Comparison of ENCODE assay signal across 12 cellular contexts in genomic region chr2:127681288-127681771, GRCh38. TPM values are rescaled to one million over a fixed set of nuclear protein-coding genes. Genes with fewer than 3 reads are reported as not detected.
A peak's percentile ranks its signal among the peaks of the same experiment; 100 is the strongest.
DNase-seq lines count a peak whose midpoint lies in the region; ATAC-seq and TF ChIP-seq lines count a peak whose summit lies in the region.
"Had no signal": no experiment of that assay in that cellular context is flagged by ENCODE, and none has a peak within 500 bp of the region (broad histone marks: within the 10 kb centered on the region; RNA-seq: fewer than 3 reads in every experiment).

No MANE protein-coding gene starts in this region.

- no peaks in the 10 kb centered on the region for H3K36me3 ChIP-seq in psoas muscle (ENCODE audit: insufficient read depth in 1 of 2, low read depth in 1 of 2)
- H3K36me3 ChIP-seq in mesendoderm (ENCODE audit: control insufficient read depth, insufficient read depth, low read length): no peaks in the 10 kb centered on the region
- H3K36me3 ChIP-seq: Peyer's patch had no signal

- peak; percentile 49 for DNase-seq in AG20443 (ENCODE audit: low spot score)
- no peak for DNase-seq in WTC11 (ENCODE audit: low spot score)
- peak; percentile 66 for DNase-seq in left cardiac atrium
- peak; percentile 60 to 79 for DNase-seq in psoas muscle
- no peak for DNase-seq in natural killer cell treated with Interleukin-12 subunit alpha and Interleukin-12 subunit beta and Interleukin-15 and Interleukin-18, amount 100 ng/mL, for 72 hours (ENCODE audit: low spot score)
- DNase-seq in mesendoderm: no peak
- DNase-seq in SHP77 (lab: John Stamatoyannopoulos, UW): no peak
- DNase-seq: AML-193, NCI-H1694, Peyer's patch had no signal

- H3K4me1 ChIP-seq in psoas muscle (peaks cover 6% of the 10 kb centered on the region), mesendoderm (ENCODE audit: control insufficient read depth, low read depth, low read length) (no peaks in the 10 kb centered on the region)

- no peak overlapping the region for H3K4me2 ChIP-seq in mesendoderm (ENCODE audit: low read length)

- no peaks in the 10 kb centered on the region for H3K79me2 ChIP-seq in mesendoderm (ENCODE audit: control insufficient read depth, insufficient read depth, low read length)

- POLR2A ChIA-PET in WTC11 (lab: Charles Lee): no interaction called here

- no peak overlapping the region for H2BK5ac ChIP-seq in mesendoderm (ENCODE audit: low read length)

- no peak overlapping the region for H3K18ac ChIP-seq in mesendoderm (ENCODE audit: low read length)

- no peaks in the 10 kb centered on the region for H3K4me1 Mint-ChIP-seq in WTC11
- H3K4me1 Mint-ChIP-seq in natural killer cell treated with Interleukin-12 subunit alpha and Interleukin-12 subunit beta and Interleukin-15 and Interleukin-18, amount 100 ng/mL, for 72 hours (ENCODE audit: low read depth in 2 of 2): no peaks in the 10 kb centered on the region
- H3K4me1 Mint-ChIP-seq: central memory CD8-positive, alpha-beta T cell had no signal

- no peak for TF ChIP-seq CTCF in WTC11 (IDR thresholded peaks at IDR 0.05)
- no peak for TF ChIP-seq CTCF in psoas muscle (IDR thresholded peaks at IDR 0.05)

- H3K9me3 ChIP-seq in psoas muscle: no peaks in the 10 kb centered on the region
- H3K9me3 ChIP-seq: Peyer's patch had no signal

- no peak overlapping the region for H3K9ac ChIP-seq in mesendoderm (ENCODE audit: low read length)

- WGBS in psoas muscle, 3 donors: 7 to 9% (median 9%) methylated on average over 23 to 24 of the region's 24 CpGs
- WGBS in mesendoderm (ENCODE audit: extremely low coverage, insufficient coverage, low lambda C conversion rate): no CpG with 5 or more reads among the region's 24 CpGs

- no peak overlapping the region for H3K56ac ChIP-seq in mesendoderm (ENCODE audit: low read length)

- no peaks in the 10 kb centered on the region for H3K36me3 Mint-ChIP-seq in WTC11
- H3K36me3 Mint-ChIP-seq in natural killer cell treated with Interleukin-12 subunit alpha and Interleukin-12 subunit beta and Interleukin-15 and Interleukin-18, amount 100 ng/mL, for 72 hours: no peaks in the 10 kb centered on the region

- no peaks in the 10 kb centered on the region for H3K79me1 ChIP-seq in mesendoderm (ENCODE audit: low read length)

- CTCF ChIA-PET in WTC11 (lab: Charles Lee): interaction anchor here (2.1 to 2.2 kb wide), 2 partner anchors 15 to 31 kb away, joined by 10 to 11 read pairs; no protein-coding TSS in a partner anchor

- no peaks in the 10 kb centered on the region for H3K27me3 ChIP-seq in psoas muscle (ENCODE audit: insufficient read depth in 3 of 3, low read length in 2 of 3)
- H3K27me3 ChIP-seq in mesendoderm (ENCODE audit: insufficient read depth, low read length, poor library complexity): no peaks in the 10 kb centered on the region
- H3K27me3 ChIP-seq: Peyer's patch had no signal

- H2BK120ac ChIP-seq in mesendoderm (ENCODE audit: low read depth, low read length): no peak overlapping the region

- ATAC-seq in WTC11 (peak; percentile 55), left cardiac atrium (peak; percentile 49 to 56), psoas muscle (peak; percentile 78 to 87 (median 85)), GM18868 (IDR thresholded peaks at IDR 0.05; ENCODE audit: unreplicated experiment) (no peak)
- no peak for ATAC-seq in natural killer cell treated with Interleukin-12 subunit alpha and Interleukin-12 subunit beta and Interleukin-15 and Interleukin-18, amount 100 ng/mL, for 72 hours

- no peak overlapping the region for H3K4me3 Mint-ChIP-seq in WTC11
- no peak overlapping the region for H3K4me3 Mint-ChIP-seq in natural killer cell treated with Interleukin-12 subunit alpha and Interleukin-12 subunit beta and Interleukin-15 and Interleukin-18, amount 100 ng/mL, for 72 hours
- H3K4me3 Mint-ChIP-seq: central memory CD8-positive, alpha-beta T cell had no signal

- no peak overlapping the region for H4K8ac ChIP-seq in mesendoderm (ENCODE audit: low read depth, low read length)

- peak overlapping the region; percentile 59 for H3K4me3 ChIP-seq in psoas muscle
- no peak overlapping the region for H3K4me3 ChIP-seq in mesendoderm (ENCODE audit: low read length)

- H3K23ac ChIP-seq in mesendoderm (ENCODE audit: low read length): no peak overlapping the region

- no peak overlapping the region for H2AK5ac ChIP-seq in mesendoderm (ENCODE audit: low read length)

- peaks cover 24% of the 10 kb centered on the region for H3K27me3 Mint-ChIP-seq in WTC11 (ENCODE audit: low read depth)
- H3K27me3 Mint-ChIP-seq in natural killer cell treated with Interleukin-12 subunit alpha and Interleukin-12 subunit beta and Interleukin-15 and Interleukin-18, amount 100 ng/mL, for 72 hours: peaks cover 35 to 41% of the 10 kb centered on the region in 2 donors

- H3K4ac ChIP-seq in mesendoderm (ENCODE audit: low read depth, low read length): no peak overlapping the region

- no peak overlapping the region for H4K5ac ChIP-seq in mesendoderm (ENCODE audit: low read length)

- no peak overlapping the region for H2BK15ac ChIP-seq in mesendoderm (replicated peaks; ENCODE audit: low read depth)

- intact Hi-C loops in left cardiac atrium (cut with DNase I) (no loop called here), psoas muscle (cut with DNase I) (no loop called here)

- H3K27ac Mint-ChIP-seq in WTC11: no peak overlapping the region
- H3K27ac Mint-ChIP-seq in natural killer cell treated with Interleukin-12 subunit alpha and Interleukin-12 subunit beta and Interleukin-15 and Interleukin-18, amount 100 ng/mL, for 72 hours: no peak overlapping the region

- H3K9me3 Mint-ChIP-seq in WTC11: no peaks in the 10 kb centered on the region
- H3K9me3 Mint-ChIP-seq in natural killer cell treated with Interleukin-12 subunit alpha and Interleukin-12 subunit beta and Interleukin-15 and Interleukin-18, amount 100 ng/mL, for 72 hours: no peaks in the 10 kb centered on the region
- H3K9me3 Mint-ChIP-seq: central memory CD8-positive, alpha-beta T cell had no signal

- H3K27ac ChIP-seq in psoas muscle (peak overlapping the region; percentile 13), mesendoderm (ENCODE audit: low read depth, low read length) (no peak overlapping the region)

TF ChIP-seq in WTC11, 78 proteins besides CTCF, POLR2A, EP300 and RAD21 (continues in another document):
- TF ChIP-seq, protein P1, sequence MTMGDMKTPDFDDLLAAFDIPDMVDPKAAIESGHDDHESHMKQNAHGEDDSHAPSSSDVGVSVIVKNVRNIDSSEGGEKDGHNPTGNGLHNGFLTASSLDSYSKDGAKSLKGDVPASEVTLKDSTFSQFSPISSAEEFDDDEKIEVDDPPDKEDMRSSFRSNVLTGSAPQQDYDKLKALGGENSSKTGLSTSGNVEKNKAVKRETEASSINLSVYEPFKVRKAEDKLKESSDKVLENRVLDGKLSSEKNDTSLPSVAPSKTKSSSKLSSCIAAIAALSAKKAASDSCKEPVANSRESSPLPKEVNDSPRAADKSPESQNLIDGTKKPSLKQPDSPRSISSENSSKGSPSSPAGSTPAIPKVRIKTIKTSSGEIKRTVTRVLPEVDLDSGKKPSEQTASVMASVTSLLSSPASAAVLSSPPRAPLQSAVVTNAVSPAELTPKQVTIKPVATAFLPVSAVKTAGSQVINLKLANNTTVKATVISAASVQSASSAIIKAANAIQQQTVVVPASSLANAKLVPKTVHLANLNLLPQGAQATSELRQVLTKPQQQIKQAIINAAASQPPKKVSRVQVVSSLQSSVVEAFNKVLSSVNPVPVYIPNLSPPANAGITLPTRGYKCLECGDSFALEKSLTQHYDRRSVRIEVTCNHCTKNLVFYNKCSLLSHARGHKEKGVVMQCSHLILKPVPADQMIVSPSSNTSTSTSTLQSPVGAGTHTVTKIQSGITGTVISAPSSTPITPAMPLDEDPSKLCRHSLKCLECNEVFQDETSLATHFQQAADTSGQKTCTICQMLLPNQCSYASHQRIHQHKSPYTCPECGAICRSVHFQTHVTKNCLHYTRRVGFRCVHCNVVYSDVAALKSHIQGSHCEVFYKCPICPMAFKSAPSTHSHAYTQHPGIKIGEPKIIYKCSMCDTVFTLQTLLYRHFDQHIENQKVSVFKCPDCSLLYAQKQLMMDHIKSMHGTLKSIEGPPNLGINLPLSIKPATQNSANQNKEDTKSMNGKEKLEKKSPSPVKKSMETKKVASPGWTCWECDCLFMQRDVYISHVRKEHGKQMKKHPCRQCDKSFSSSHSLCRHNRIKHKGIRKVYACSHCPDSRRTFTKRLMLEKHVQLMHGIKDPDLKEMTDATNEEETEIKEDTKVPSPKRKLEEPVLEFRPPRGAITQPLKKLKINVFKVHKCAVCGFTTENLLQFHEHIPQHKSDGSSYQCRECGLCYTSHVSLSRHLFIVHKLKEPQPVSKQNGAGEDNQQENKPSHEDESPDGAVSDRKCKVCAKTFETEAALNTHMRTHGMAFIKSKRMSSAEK (CRISPR knock-in tag; IDR thresholded peaks at IDR 0.05; ENCODE audit: borderline replicate concordance): no peak
- TF ChIP-seq NR3C1 (CRISPR knock-in tag; conservative IDR thresholded peaks at IDR 0.05; ENCODE audit: low read depth): no peak
- no peak for TF ChIP-seq ZBTB21 (CRISPR knock-in tag; IDR thresholded peaks at IDR 0.05; ENCODE audit: borderline replicate concordance)

RNA-seq across cellular contexts. Expression of gene LIMS2, which starts 6.0 kb away (rescaled TPM):
- total RNA-seq in WTC11 (2021) (1.9 to 2.5 TPM (median 2.4 TPM) in 3 replicates), left cardiac atrium (100 to 1,000 TPM; 157 to 204 TPM), psoas muscle (10 to 100 TPM in 3 of 4 donors, 1 to 10 TPM in 1; 9.3 to 31.8 (median 20.5) TPM)
- 10 to 100 TPM; 12.1 to 16.4 (median 12.9) TPM for polyA plus RNA-seq in psoas muscle
- not detected for total RNA-seq in natural killer cell treated with Interleukin-12 subunit alpha and Interleukin-12 subunit beta and Interleukin-15 and Interleukin-18, amount 100 ng/mL, for 72 hours
- 5.0 TPM for polyA plus RNA-seq in mesendoderm (2013, experiment 1 of 2)
- 5.2 TPM for polyA plus RNA-seq in mesendoderm (2013, experiment 2 of 2)

RNA-seq across cellular contexts. Expression of gene SFT2D3, which starts 20.0 kb away (rescaled TPM):
- total RNA-seq in WTC11 (2021) (9.2 to 10.5 TPM (median 9.8 TPM) in 3 replicates), left cardiac atrium (1 to 10 TPM; 3.3 to 4.7 TPM), psoas muscle (1 to 10 TPM; 1.6 to 3.7 (median 2.1) TPM)
- polyA plus RNA-seq in psoas muscle: 1 to 10 TPM; 1.5 to 4.1 (median 2.5) TPM
- total RNA-seq in natural killer cell treated with Interleukin-12 subunit alpha and Interleukin-12 subunit beta and Interleukin-15 and Interleukin-18, amount 100 ng/mL, for 72 hours: 1 to 10 TPM; 5.2 to 5.9 TPM
- polyA plus RNA-seq in mesendoderm (2013, experiment 1 of 2): 7.2 TPM
- 7.2 TPM for polyA plus RNA-seq in mesendoderm (2013, experiment 2 of 2)

RNA-seq across cellular contexts. Expression of gene GPR17, which starts 35.4 kb away (rescaled TPM):
- total RNA-seq in WTC11 (2021) (not detected in 3 replicates), left cardiac atrium (under 1 TPM in 1 of 2 donors, not detected in 1; 0.24 TPM), psoas muscle (under 1 TPM in 1 of 4 donors, not detected in 3; 0.17 TPM)
- under 1 TPM; 0.14 to 0.35 (median 0.21) TPM for polyA plus RNA-seq in psoas muscle
- total RNA-seq in natural killer cell treated with Interleukin-12 subunit alpha and Interleukin-12 subunit beta and Interleukin-15 and Interleukin-18, amount 100 ng/mL, for 72 hours: not detected
- polyA plus RNA-seq in mesendoderm (2013, experiment 1 of 2): 0.03 TPM
- 0.04 TPM for polyA plus RNA-seq in mesendoderm (2013, experiment 2 of 2)
- total RNA-seq: Peyer's patch had no signal

Comparison
In these comparisons a context has a peak if more than half of its experiments do, and no peak if none do; other contexts are left out.
1. DNase-seq: peak in AG20443 (single experiment), left cardiac atrium (single experiment) and psoas muscle (2 of 2); none in WTC11 (single experiment), natural killer cell treated with Interleukin-12 subunit alpha and Interleukin-12 subunit beta and Interleukin-15 and Interleukin-18, amount 100 ng/mL, for 72 hours (single experiment), mesendoderm (single experiment) and SHP77 (0 of 2).
2. ATAC-seq: peak in WTC11 (single experiment), left cardiac atrium (2 of 2) and psoas muscle (4 of 4); none in GM18868 (single experiment) and natural killer cell treated with Interleukin-12 subunit alpha and Interleukin-12 subunit beta and Interleukin-15 and Interleukin-18, amount 100 ng/mL, for 72 hours (0 of 2).
3. RNA of gene LIMS2, which starts 6.0 kb away (total RNA-seq): 157 to 204 TPM in left cardiac atrium; 9.3 to 31.8 TPM in psoas muscle, 1.9 to 2.5 TPM in WTC11 and not detected in natural killer cell treated with Interleukin-12 subunit alpha and Interleukin-12 subunit beta and Interleukin-15 and Interleukin-18, amount 100 ng/mL, for 72 hours; every median in the first group is over 4 times any median in the second.